10 cellular contexts compared by ENCODE assay signal in genomic region chr4:183600189-183600685, GRCh38. TPM values are rescaled to one million over a fixed set of nuclear protein-coding genes. Genes with fewer than 3 reads are reported as not detected.
A peak's percentile ranks its signal among the peaks of the same experiment; 100 is the strongest.
DNase-seq lines count a peak whose midpoint lies in the region; ATAC-seq, FAIRE-seq and TF ChIP-seq lines count a peak whose summit lies in the region.
"Had no signal": no experiment of that assay in that cellular context is flagged by ENCODE, and none has a peak within 500 bp of the region (broad histone marks: within the 10 kb centered on the region; RNA-seq: fewer than 3 reads in every experiment).

No MANE protein-coding gene starts in this region.

- intact Hi-C loops in HCT116 (cut with micrococcal nuclease), result loop anchor here (2.0 kb wide), 1 partner anchor 127 kb away; no protein-coding TSS in a partner anchor

- RAD21 ChIA-PET in HCT116 (lab: Charles Lee; ENCODE audit: low non-redundant PET in 1 of 2, low total read pairs in 2 of 2, uncharacterized antibody in 2 of 2, unreplicated experiment in 2 of 2), result no interaction called here

- H3K27ac ChIP-seq in HCT116 (ENCODE audit: low read depth, low read length) (no peak overlapping the region), WERI-Rb-1 (no peak overlapping the region)
- H3K27ac ChIP-seq: left lung had no signal

- no peaks in the 10 kb centered on the region for H3K9me3 ChIP-seq in HCT116 (ENCODE audit: control insufficient read depth in 1 of 2, insufficient read depth in 1 of 2, low read depth in 1 of 2, low read length in 2 of 2)
- H3K9me3 ChIP-seq in WERI-Rb-1 (ENCODE audit: severe bottlenecking), result no peaks in the 10 kb centered on the region
- H3K9me3 ChIP-seq: left lung had no signal

- TF ChIP-seq CTCF in D721Med (IDR thresholded peaks at IDR 0.05; ENCODE audit: insufficient read depth, missing control alignments) (peak; percentile 25), HCT116 (IDR thresholded peaks at IDR 0.05 in 2 of 3, conservative IDR thresholded peaks at IDR 0.05 in 1 of 3; ENCODE audit: borderline replicate concordance in 1 of 3, insufficient read depth in 1 of 3, low read depth in 2 of 3, low read length in 2 of 3) (peak; percentile 9 to 40 (median 29); a peak in 4 of 6 replicates), WERI-Rb-1 (IDR thresholded peaks at IDR 0.05; ENCODE audit: low read depth, low read length) (peak; percentile 48)

- H2AFZ ChIP-seq in HCT116 (ENCODE audit: low read depth, low read length, poor library complexity, severe bottlenecking), result no peak overlapping the region

- no peak overlapping the region for H3K4me2 ChIP-seq in HCT116 (ENCODE audit: low read length)

- no peak for TF ChIP-seq POLR2A in HCT116 (IDR thresholded peaks at IDR 0.05; ENCODE audit: borderline replicate concordance, extremely low read depth, insufficient read depth, insufficient read length)

- no peaks in the 10 kb centered on the region for H4K20me1 ChIP-seq in HCT116 (ENCODE audit: insufficient read depth)

- no peak for DNase-seq in D721Med (ENCODE audit: insufficient read length, low spot score)
- DNase-seq in HCT116 (ENCODE audit: low read depth, low spot score), result no peak
- DNase-seq in WERI-Rb-1, result no peak
- peak; percentile 60 for DNase-seq in iPS-NIHi7 (ENCODE audit: extremely low spot score)
- DNase-seq in NCI-H2081 (lab: John Stamatoyannopoulos, UW), result no peak
- DNase-seq: left lung, T1000 had no signal

- FAIRE-seq in D721Med (lab: Jason Lieb, UNC), result no peak

- POLR2A ChIA-PET in HCT116 (lab: Charles Lee), result no interaction called here

- H3K4me3 ChIP-seq in HCT116 (replicated peaks in 1 of 2; ENCODE audit: low read depth in 1 of 2, low read length in 2 of 2), result no peak overlapping the region
- H3K4me3 ChIP-seq in WERI-Rb-1 (ENCODE audit: low read depth, low read length), result no peak overlapping the region
- H3K4me3 ChIP-seq: left lung had no signal

- H3K9me2 ChIP-seq in HCT116 (ENCODE audit: insufficient read depth), result no peaks in the 10 kb centered on the region

- H3K27me3 ChIP-seq in HCT116 (ENCODE audit: insufficient read depth, low read length), result no peaks in the 10 kb centered on the region
- no peaks in the 10 kb centered on the region for H3K27me3 ChIP-seq in WERI-Rb-1 (ENCODE audit: insufficient read depth, low read depth, severe bottlenecking)
- H3K27me3 ChIP-seq: left lung had no signal

- CTCF ChIA-PET in HCT116 (lab: Charles Lee), result interaction anchor here (1.1 to 1.6 kb wide), 2 partner anchors 96 to 127 kb away, joined by 3 read pairs; no protein-coding TSS in a partner anchor

- ATAC-seq in HCT116 (0 out of 2 replicates have a peak, but pooled peaks have one; percentile 36), GM21619 (IDR thresholded peaks at IDR 0.05; ENCODE audit: unreplicated experiment) (no peak), HG02885 (IDR thresholded peaks at IDR 0.05; ENCODE audit: poor library complexity, unreplicated experiment) (no peak), HG02678 (IDR thresholded peaks at IDR 0.05; ENCODE audit: unreplicated experiment) (no peak)
- ATAC-seq: left lung had no signal

- BruUV-seq in HCT116 (replicated peaks; lab: Mats Ljungman, UMichigan), result no TSS peak

- H3K4me1 ChIP-seq in HCT116 (ENCODE audit: control insufficient read depth in 1 of 2, insufficient read depth in 2 of 2, low read length in 2 of 2), result no peaks in the 10 kb centered on the region
- H3K4me1 ChIP-seq: left lung had no signal

- peak; percentile 24; the same call in 1 of the 2 replicates for TF ChIP-seq RAD21 in HCT116 (IDR thresholded peaks at IDR 0.05; ENCODE audit: low read depth)

- no peak overlapping the region for H3K9ac ChIP-seq in HCT116 (ENCODE audit: low read length)

- H3K79me2 ChIP-seq in HCT116 (ENCODE audit: insufficient read depth, low read length), result no peaks in the 10 kb centered on the region

- H3K36me3 ChIP-seq in HCT116 (ENCODE audit: control insufficient read depth in 1 of 2, insufficient read depth in 2 of 2, low read length in 2 of 2) (no peaks in the 10 kb centered on the region), WERI-Rb-1 (no peaks in the 10 kb centered on the region)
- H3K36me3 ChIP-seq: left lung had no signal

TF ChIP-seq in HCT116, 20 proteins besides CTCF, POLR2A, EP300 and RAD21:
- TF ChIP-seq ZNF274 (IDR thresholded peaks at IDR 0.05; ENCODE audit: low read depth, low read length) (no peak), SP1 (IDR thresholded peaks at IDR 0.05; ENCODE audit: low read depth) (no peak), EGR1 (IDR thresholded peaks at IDR 0.05; ENCODE audit: low read depth) (no peak), JUND (IDR thresholded peaks at IDR 0.05) (no peak), TCF7L2 (IDR thresholded peaks at IDR 0.05; ENCODE audit: borderline replicate concordance, extremely low read depth, insufficient read depth, insufficient read length) (no peak)

RNA-seq across cellular contexts. Expression of gene RWDD4, which starts 58.7 kb away (rescaled TPM):
- 11.9 TPM for total RNA-seq in HCT116 (2021; ENCODE audit: unreplicated experiment)
- polyA plus RNA-seq in HCT116 (2012), result 3.9 and 4.6 TPM in 2 replicates

RNA-seq across cellular contexts. Expression of gene TRAPPC11, which starts 58.9 kb away (rescaled TPM):
- 15.6 TPM for total RNA-seq in HCT116 (2021; ENCODE audit: unreplicated experiment)
- 5.8 and 7.2 TPM in 2 replicates for polyA plus RNA-seq in HCT116 (2012)
